In the genomic region with DNA sequence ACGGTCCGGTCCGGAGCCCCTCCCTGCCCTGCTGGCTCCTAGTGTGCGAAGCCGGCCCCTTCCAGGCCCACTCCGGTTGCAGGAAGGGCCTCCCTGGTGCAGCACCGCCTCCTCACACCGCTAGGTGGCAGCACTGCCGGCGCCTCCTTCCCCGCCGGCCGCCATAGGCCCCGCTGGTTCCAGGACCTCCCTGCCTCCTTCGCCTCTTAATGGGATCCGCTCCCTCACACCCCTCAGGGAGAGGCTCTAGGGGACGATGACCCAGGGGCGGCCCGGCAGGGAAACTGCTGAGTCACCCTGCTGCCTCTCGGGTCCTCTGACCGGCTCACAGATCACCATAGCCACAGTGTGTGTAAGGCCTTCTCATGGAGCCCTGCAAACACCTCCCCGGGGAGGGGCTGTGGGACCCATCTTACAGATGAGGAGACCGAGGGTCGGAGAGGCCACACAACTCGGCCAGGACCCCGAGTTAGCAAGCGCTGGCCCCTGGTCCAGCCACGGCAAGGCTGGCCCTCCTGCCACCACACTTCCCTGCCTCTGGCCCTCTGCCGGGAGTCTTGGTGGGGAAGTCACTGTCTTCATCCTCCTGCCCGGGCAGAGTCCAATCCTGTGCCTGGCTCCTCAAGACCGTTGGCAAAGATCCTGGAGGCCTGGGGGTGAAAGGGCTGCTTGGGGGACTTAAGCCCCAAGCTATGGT, we compare ENCODE assay signal across 9 cellular contexts. TPM values are rescaled to one million over a fixed set of nuclear protein-coding genes. Genes with fewer than 3 reads are reported as not detected.
DNase-seq lines count a peak whose midpoint lies in the region; ATAC-seq and TF ChIP-seq lines count a peak whose summit lies in the region.
"Had no signal": no experiment of that assay in that cellular context is flagged by ENCODE, and none has a peak within 500 bp of the region (broad histone marks: within the 10 kb centered on the region; RNA-seq: fewer than 3 reads in every experiment).

No MANE protein-coding gene starts in this region.

- no CpG with 5 or more reads among the region's 31 CpGs for WGBS in trophoblast cell (ENCODE audit: extremely low coverage, insufficient coverage, insufficient read length)
- WGBS in upper lobe of left lung, 2 donors = 2 to 21% methylated on average over 6 to 31 of the region's 31 CpGs

- H4K8ac ChIP-seq in trophoblast cell (ENCODE audit: low read depth, low read length) = peak overlapping the region; percentile 2

- no peak overlapping the region for H4K12ac ChIP-seq in trophoblast cell (ENCODE audit: low read depth, low read length)

- H3K36me3 ChIP-seq in PC-9 (ENCODE audit: low read depth) (no peaks in the 10 kb centered on the region), trophoblast cell (ENCODE audit: control insufficient read depth in 1 of 2, insufficient read depth in 2 of 2, low read length in 2 of 2) (no peaks in the 10 kb centered on the region), upper lobe of left lung (no peaks in the 10 kb centered on the region)

- H3K36me3 Mint-ChIP-seq in activated T-helper 1 cell treated with anti-CD3 and anti-CD28 coated beads, Interleukin-12 subunit alpha, Interleukin-12 subunit beta, Interleukin-2, Interleukin-4 antibody, amounts not matched to agents 30 ng/mL and 10 ng/mL and 1 ng/mL, durations not matched to agents 14 hours and 24 hours and 36 hours (ENCODE audit: low read depth) = no peaks in the 10 kb centered on the region

- no peak overlapping the region for H2BK5ac ChIP-seq in trophoblast cell (ENCODE audit: low read depth, low read length, poor library complexity)

- no peak overlapping the region for H2BK12ac ChIP-seq in trophoblast cell (ENCODE audit: low read length)

- no peak overlapping the region for H3K4ac ChIP-seq in trophoblast cell (ENCODE audit: low read depth, low read length)

- H2AFZ ChIP-seq in PC-9 (no peak overlapping the region), trophoblast cell (ENCODE audit: insufficient read depth, low read length, poor library complexity) (no peak overlapping the region)

- ATAC-seq in GM21515 (IDR thresholded peaks at IDR 0.05; ENCODE audit: unreplicated experiment) = peak; percentile 61
- peak; percentile 73 to 86 for ATAC-seq in upper lobe of left lung (ENCODE audit: low FRiP score in 2 of 2)

- H3K79me1 ChIP-seq in trophoblast cell (ENCODE audit: low read length) = peaks cover 5% of the 10 kb centered on the region

- no peak overlapping the region for H3K18ac ChIP-seq in trophoblast cell (ENCODE audit: low read length)

- H3K27me3 ChIP-seq in PC-9 (ENCODE audit: insufficient read depth, low read depth) (no peaks in the 10 kb centered on the region), trophoblast cell (ENCODE audit: insufficient read depth, low read length) (peaks cover 12% of the 10 kb centered on the region), upper lobe of left lung (peaks cover 0 to 40% (median 15%) of the 10 kb centered on the region in 4 donors)

- POLR2A ChIA-PET in PC-9 (lab: Charles Lee; ENCODE audit: unreplicated experiment) = no interaction called here

- H3K9me2 ChIP-seq in PC-9 (ENCODE audit: insufficient read depth) = no peaks in the 10 kb centered on the region

- no peaks in the 10 kb centered on the region for H3K9me3 Mint-ChIP-seq in activated T-helper 1 cell treated with anti-CD3 and anti-CD28 coated beads, Interleukin-12 subunit alpha, Interleukin-12 subunit beta, Interleukin-2, Interleukin-4 antibody, amounts not matched to agents 30 ng/mL and 10 ng/mL and 1 ng/mL, durations not matched to agents 14 hours and 24 hours and 36 hours

- H3K4me3 Mint-ChIP-seq in activated T-helper 1 cell treated with anti-CD3 and anti-CD28 coated beads, Interleukin-12 subunit alpha, Interleukin-12 subunit beta, Interleukin-2, Interleukin-4 antibody, amounts not matched to agents 30 ng/mL and 10 ng/mL and 1 ng/mL, durations not matched to agents 14 hours and 24 hours and 36 hours = no peak overlapping the region

- no peaks in the 10 kb centered on the region for H3K9me3 ChIP-seq in PC-9 (ENCODE audit: insufficient read depth, low read depth)
- H3K9me3 ChIP-seq in trophoblast cell (ENCODE audit: insufficient read depth, low read depth, low read length) = no peaks in the 10 kb centered on the region
- no peaks in the 10 kb centered on the region for H3K9me3 ChIP-seq in upper lobe of left lung

- H3K4me1 ChIP-seq in PC-9 (replicated peaks; ENCODE audit: insufficient read depth) = no peaks in the 10 kb centered on the region
- H3K4me1 ChIP-seq in trophoblast cell (ENCODE audit: control insufficient read depth in 1 of 2, insufficient read depth in 2 of 2, low read length in 2 of 2) = peaks cover 14 to 29% of the 10 kb centered on the region in 2 experiments
- peaks cover 5 to 31% (median 11%) of the 10 kb centered on the region in 4 donors for H3K4me1 ChIP-seq in upper lobe of left lung

- H4K91ac ChIP-seq in trophoblast cell (ENCODE audit: low read depth, low read length) = no peak overlapping the region

- H3K27ac Mint-ChIP-seq in activated T-helper 1 cell treated with anti-CD3 and anti-CD28 coated beads, Interleukin-12 subunit alpha, Interleukin-12 subunit beta, Interleukin-2, Interleukin-4 antibody, amounts not matched to agents 30 ng/mL and 10 ng/mL and 1 ng/mL, durations not matched to agents 14 hours and 24 hours and 36 hours = no peak overlapping the region

- H3K27ac ChIP-seq in PC-9 = no peak overlapping the region
- no peak overlapping the region for H3K27ac ChIP-seq in trophoblast cell (ENCODE audit: low read depth, low read length)
- no peak overlapping the region for H3K27ac ChIP-seq in upper lobe of left lung
- H3K27ac ChIP-seq: skin epidermis had no signal

- peak; percentile 79 for TF ChIP-seq CTCF in PC-9 (conservative IDR thresholded peaks at IDR 0.05)
- peak; percentile 87 for TF ChIP-seq CTCF in fibroblast of villous mesenchyme (IDR thresholded peaks at IDR 0.05; ENCODE audit: insufficient read depth, low read depth, low read length)
- TF ChIP-seq CTCF in upper lobe of left lung (IDR thresholded peaks at IDR 0.05) = peak; percentile 79 to 95 (median 86)

- H3K79me2 ChIP-seq in PC-9 (ENCODE audit: low read depth) (no peaks in the 10 kb centered on the region), trophoblast cell (ENCODE audit: control insufficient read depth, insufficient read depth, low read length, poor library complexity) (peaks cover 3% of the 10 kb centered on the region)

- no peak for TF ChIP-seq EP300 in upper lobe of left lung (IDR thresholded peaks at IDR 0.05)

- no peak overlapping the region for H3K14ac ChIP-seq in trophoblast cell (ENCODE audit: low read length)

- no peak overlapping the region for H2AK5ac ChIP-seq in trophoblast cell (ENCODE audit: low read length)

- CTCF ChIA-PET in PC-9 (lab: Charles Lee) = no interaction called here

- no peak overlapping the region for H2BK120ac ChIP-seq in trophoblast cell (ENCODE audit: insufficient read depth, low read length, poor library complexity)

- no peak overlapping the region for H3K23ac ChIP-seq in trophoblast cell (ENCODE audit: low read length)

- H3K4me3 ChIP-seq in PC-9 (no peak overlapping the region), fibroblast of villous mesenchyme (ENCODE audit: low read depth, low read length) (no peak overlapping the region), trophoblast cell (ENCODE audit: low read depth, low read length) (no peak overlapping the region), upper lobe of left lung (peak overlapping the region in 1 of 4 donors; percentile 11)
- H3K4me3 ChIP-seq: skin epidermis had no signal

- H3K4me1 Mint-ChIP-seq in activated T-helper 1 cell treated with anti-CD3 and anti-CD28 coated beads, Interleukin-12 subunit alpha, Interleukin-12 subunit beta, Interleukin-2, Interleukin-4 antibody, amounts not matched to agents 30 ng/mL and 10 ng/mL and 1 ng/mL, durations not matched to agents 14 hours and 24 hours and 36 hours (ENCODE audit: low read depth) = no peaks in the 10 kb centered on the region

- H4K20me1 ChIP-seq in PC-9 (ENCODE audit: insufficient read depth) = no peaks in the 10 kb centered on the region

- intact Hi-C loops in PC-9 (cut with micrococcal nuclease; ENCODE audit: unreplicated experiment) = no loop called here
- intact Hi-C loops in activated T-helper 1 cell treated with anti-CD3 and anti-CD28 coated beads, Interleukin-12 subunit alpha, Interleukin-12 subunit beta, Interleukin-2, Interleukin-4 antibody, amounts not matched to agents 30 ng/mL and 10 ng/mL and 1 ng/mL, durations not matched to agents 14 hours and 24 hours and 36 hours (cut with micrococcal nuclease) = no loop called here

- H3K4me2 ChIP-seq in PC-9 (peak overlapping the region; percentile 34; the same call in 1 of the 2 replicates), trophoblast cell (ENCODE audit: low read length) (no peak overlapping the region)

- TF ChIP-seq POLR2A in upper lobe of left lung (IDR thresholded peaks at IDR 0.05) = no peak

- peaks cover 28% of the 10 kb centered on the region for H3K27me3 Mint-ChIP-seq in activated T-helper 1 cell treated with anti-CD3 and anti-CD28 coated beads, Interleukin-12 subunit alpha, Interleukin-12 subunit beta, Interleukin-2, Interleukin-4 antibody, amounts not matched to agents 30 ng/mL and 10 ng/mL and 1 ng/mL, durations not matched to agents 14 hours and 24 hours and 36 hours (ENCODE audit: insufficient read depth)

- BruUV-seq in PC-9 (replicated peaks; lab: Mats Ljungman, UMichigan) = no TSS peak

- DNase-seq in AG20443 (ENCODE audit: low spot score) (peak; percentile 90), PC-9 (peak in 1 of 2 experiments; percentile 32), fibroblast of villous mesenchyme (ENCODE audit: low read depth) (peak; percentile 18), trophoblast cell (peak; percentile 46 to 68), upper lobe of left lung (peak; percentile 39 to 92), NCI-H2029 (lab: John Stamatoyannopoulos, UW) (no peak)
- DNase-seq in activated T-helper 1 cell treated with anti-CD3 and anti-CD28 coated beads, Interleukin-12 subunit alpha, Interleukin-12 subunit beta, Interleukin-2, Interleukin-4 antibody, amounts not matched to agents 30 ng/mL and 10 ng/mL and 1 ng/mL, durations not matched to agents 14 hours and 24 hours and 36 hours (ENCODE audit: low spot score) = peak; percentile 30

- no peaks in the 10 kb centered on the region for H3F3A ChIP-seq in PC-9 (ENCODE audit: insufficient read depth, low read depth)

- no peak overlapping the region for H3K9ac ChIP-seq in trophoblast cell (ENCODE audit: low read length)

RNA-seq across cellular contexts. Expression of a gene that starts 1.6 kb away (rescaled TPM):
- total RNA-seq in PC-9 (2021) (not detected in 2 replicates), fibroblast of villous mesenchyme (under 0.01 and 0.64 TPM in 2 replicates), upper lobe of left lung (1 to 10 TPM in 4 of 6 donors, under 1 TPM in 2; 0.54 to 4.6 (median 2.9) TPM)
- total RNA-seq in activated T-helper 1 cell treated with anti-CD3 and anti-CD28 coated beads, Interleukin-12 subunit alpha, Interleukin-12 subunit beta, Interleukin-2, Interleukin-4 antibody, amounts not matched to agents 30 ng/mL and 10 ng/mL and 1 ng/mL, durations not matched to agents 14 hours and 24 hours and 36 hours = not detected in 2 replicates
- polyA plus RNA-seq in trophoblast cell (2013) = 1.2 and 1.4 TPM in 2 replicates
